Comparison of ENCODE assay signal across 17 cellular contexts in the genomic region with DNA sequence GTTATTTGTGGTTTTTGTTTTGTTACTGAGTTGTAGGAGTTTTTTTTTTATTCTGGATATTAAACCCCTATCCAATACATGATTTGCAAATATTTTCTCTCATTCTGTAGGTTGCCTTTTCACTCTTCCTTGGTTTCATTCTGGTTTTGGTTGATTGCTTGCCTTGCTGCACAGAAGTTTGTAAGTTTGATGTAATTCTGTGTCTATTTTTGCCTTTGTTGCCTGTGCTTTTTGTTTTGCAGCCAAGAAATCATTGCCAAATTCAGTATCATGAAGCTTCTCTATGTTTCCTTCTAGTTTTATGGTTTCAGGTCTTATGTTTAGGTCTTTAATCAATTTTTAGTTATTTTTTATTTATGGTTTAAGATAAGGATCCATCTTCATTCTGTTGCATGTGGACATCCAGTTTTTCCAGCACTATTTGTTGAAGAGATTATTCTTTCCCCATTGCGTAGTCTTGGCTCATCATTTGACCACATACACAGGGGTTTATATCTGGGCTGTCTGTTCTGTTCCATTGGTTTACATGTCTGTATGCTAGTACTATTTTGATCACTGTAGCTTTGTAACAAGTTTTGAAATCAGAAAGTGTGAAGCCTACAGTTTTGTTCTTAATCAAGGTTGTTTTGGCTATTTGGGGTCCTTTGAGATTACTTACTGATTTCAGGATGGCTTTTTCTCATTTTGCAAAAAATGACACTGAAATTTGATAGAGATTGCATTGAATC. TPM values are rescaled to one million over a fixed set of nuclear protein-coding genes. Genes with fewer than 3 reads are reported as not detected.
A peak's percentile ranks its signal among the peaks of the same experiment; 100 is the strongest.
DNase-seq lines count a peak whose midpoint lies in the region; ATAC-seq, FAIRE-seq and TF ChIP-seq lines count a peak whose summit lies in the region.
"Had no signal": no experiment of that assay in that cellular context is flagged by ENCODE, and none has a peak within 500 bp of the region (broad histone marks: within the 10 kb centered on the region; RNA-seq: fewer than 3 reads in every experiment).

No MANE protein-coding gene starts in this region.

- H3K4me3 ChIP-seq in right atrium auricular region (no peak overlapping the region), H7 (ENCODE audit: insufficient read depth, low read depth, low read length) (no peak overlapping the region), kidney (ENCODE audit: low read length in 2 of 2) (no peak overlapping the region)
- H3K4me3 ChIP-seq: BLaER1 treated with 17β-estradiol and CSF1 and Interleukin-3, amounts not matched to agents 10 nM and 100 nM; mucosa of descending colon; uterus had no signal

- TF ChIP-seq CTCF in right atrium auricular region (IDR thresholded peaks at IDR 0.05) (no peak), kidney (IDR thresholded peaks at IDR 0.05; ENCODE audit: borderline replicate concordance, extremely low read depth, insufficient read depth) (no peak)

- DNase-seq in right atrium auricular region (ENCODE audit: low spot score): no peak
- no peak for DNase-seq in H7
- no peak for DNase-seq in kidney
- DNase-seq in activated gamma-delta T cell (lab: John Stamatoyannopoulos, UW): no peak
- DNase-seq in NCI-H1436 (lab: John Stamatoyannopoulos, UW): no peak
- DNase-seq: activated CD8-positive, alpha-beta memory T cell treated with anti-CD3 and anti-CD28 coated beads, Interleukin-2, amount 50 U/mL, for 48 hours; aorta; mucosa of descending colon; NCI-H510A; SHP77 treated with DMSO at 0.1 percent for 48 hours; uterus had no signal

- H3K27me3 ChIP-seq in right atrium auricular region (no peaks in the 10 kb centered on the region), H7 (ENCODE audit: control insufficient read depth, insufficient read depth, low read length) (no peaks in the 10 kb centered on the region)
- H3K27me3 ChIP-seq: BLaER1 treated with 17β-estradiol and CSF1 and Interleukin-3, amounts not matched to agents 10 nM and 100 nM; uterus had no signal

- no peak overlapping the region for H3K9ac ChIP-seq in kidney (ENCODE audit: low read length in 2 of 2)
- H3K9ac ChIP-seq: BLaER1 treated with 17β-estradiol and CSF1 and Interleukin-3, amounts not matched to agents 10 nM and 100 nM had no signal

- intact Hi-C loops in kidney (cut with DNase I): no loop called here

- FAIRE-seq in kidney (lab: Jason Lieb, UNC): no peak
- FAIRE-seq: endometrium had no signal

- ATAC-seq in GM18511 (IDR thresholded peaks at IDR 0.05; ENCODE audit: unreplicated experiment) (peak; percentile 92), GM21528 (IDR thresholded peaks at IDR 0.05; ENCODE audit: low FRiP score, unreplicated experiment) (peak; percentile 85), HG03175 (IDR thresholded peaks at IDR 0.05; ENCODE audit: unreplicated experiment) (peak; percentile 86)
- ATAC-seq: mucosa of descending colon, sciatic nerve had no signal

- no peaks in the 10 kb centered on the region for H3K36me3 ChIP-seq in right atrium auricular region
- no peaks in the 10 kb centered on the region for H3K36me3 ChIP-seq in H7 (replicated peaks; ENCODE audit: control insufficient read depth, insufficient read depth, low read length)
- no peaks in the 10 kb centered on the region for H3K36me3 ChIP-seq in kidney (ENCODE audit: control insufficient read depth in 1 of 2, insufficient read depth in 2 of 2, low read length in 2 of 2)
- H3K36me3 ChIP-seq: BLaER1 treated with 17β-estradiol and CSF1 and Interleukin-3, amounts not matched to agents 10 nM and 100 nM; uterus had no signal

- peak overlapping the region; percentile 0 to 57 for H3K27ac ChIP-seq in right atrium auricular region
- H3K27ac ChIP-seq in kidney (ENCODE audit: low read depth in 2 of 2, low read length in 2 of 2): no peak overlapping the region

- H3K9me3 ChIP-seq in right atrium auricular region: no peaks in the 10 kb centered on the region
- no peaks in the 10 kb centered on the region for H3K9me3 ChIP-seq in kidney (ENCODE audit: control insufficient read depth in 1 of 2, low read length in 2 of 2)
- H3K9me3 ChIP-seq: mucosa of descending colon, uterus had no signal

- H3K4me1 ChIP-seq in right atrium auricular region (peaks cover 0 to 36% of the 10 kb centered on the region in 2 donors), kidney (ENCODE audit: control insufficient read depth in 1 of 2, insufficient read depth in 1 of 2, low read depth in 1 of 2, low read length in 2 of 2) (peaks cover 11 to 15% of the 10 kb centered on the region in 2 donors)

RNA-seq across cellular contexts. Expression of a gene that starts 26.4 kb away (rescaled TPM):
- total RNA-seq in right atrium auricular region: 10 to 100 TPM; 28.6 to 41.2 TPM
- total RNA-seq in H7 (2014; rRNA removed; shearing (Covaris generic)): 86.5 and 99.3 TPM in 2 replicates
- total RNA-seq in kidney: 37.4 TPM
- 7.9 TPM for polyA plus RNA-seq in kidney (ENCODE audit: insufficient read depth, low read depth, low replicate concordance)

Comparison
In these comparisons a context has a peak if more than half of its experiments do, and no peak if none do; other contexts are left out.
1. H3K27ac ChIP-seq: peak in right atrium auricular region (2 of 2); none in kidney (0 of 2).
2. Peak in every context shown above with its lines, with median percentiles within 50 percentile points of each other: ATAC-seq.